Comparison of ENCODE assay signal across 15 cellular contexts in the genomic region with DNA sequence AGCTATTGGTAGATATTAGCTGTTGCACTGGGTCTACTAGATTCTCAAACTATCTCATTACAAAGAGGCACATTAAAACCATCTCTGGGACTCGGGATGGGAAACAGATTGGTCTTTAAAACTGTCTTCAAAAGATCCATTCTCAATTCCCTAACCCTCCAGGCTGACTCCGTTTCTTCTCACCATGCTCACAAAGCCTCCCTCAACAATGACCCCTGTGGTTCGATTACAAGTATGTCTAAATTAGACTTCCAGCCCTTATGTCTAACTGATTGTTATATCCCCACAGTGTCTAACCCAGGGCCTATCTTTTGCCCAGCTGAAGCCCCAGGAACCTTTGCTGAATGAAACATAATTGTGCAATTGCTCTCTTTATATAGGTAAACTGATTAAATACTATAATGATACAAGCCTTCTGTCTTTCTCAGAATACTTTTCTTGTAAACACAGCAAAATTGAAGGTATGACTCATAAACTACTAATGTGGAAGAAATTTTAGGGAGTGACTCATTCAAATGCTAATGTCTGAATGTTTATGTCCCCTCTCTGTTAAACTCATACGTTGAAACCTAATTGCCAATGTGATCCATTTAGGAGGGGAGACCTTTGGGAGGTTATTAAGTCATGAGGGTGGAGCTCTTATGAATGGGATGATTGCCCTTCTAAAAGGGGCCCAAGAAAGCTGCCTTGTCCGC.
DNase-seq lines count a peak whose midpoint lies in the region; ATAC-seq and TF ChIP-seq lines count a peak whose summit lies in the region.
"Had no signal": no experiment of that assay in that cellular context is flagged by ENCODE, and none has a peak within 500 bp of the region (broad histone marks: within the 10 kb centered on the region; RNA-seq: fewer than 3 reads in every experiment).

No MANE protein-coding gene starts in this region.

- TF ChIP-seq CTCF in AG10803 (conservative IDR thresholded peaks at IDR 0.05; ENCODE audit: low read length) (no peak; the same call in 1 of the 2 replicates), astrocyte of the spinal cord (IDR thresholded peaks at IDR 0.05; ENCODE audit: low read depth, low read length) (no peak)

- no peak overlapping the region for H3K4me3 Mint-ChIP-seq in activated naive CD8-positive, alpha-beta T cell treated with anti-CD3 and anti-CD28 coated beads, Interleukin-2, amount 50 U/mL, for 24 hours
- H3K4me3 Mint-ChIP-seq: CD4-positive, alpha-beta T cell had no signal

- DNase-seq in AG10803 (ENCODE audit: low read depth) (peak; percentile 72), MG63 (peak; percentile 12), astrocyte of the spinal cord (ENCODE audit: low read depth, low spot score) (peak; percentile 88), kidney tubule cell (ENCODE audit: low spot score) (peak; percentile 68), iPS-NIHi11 (ENCODE audit: low spot score) (no peak)
- no peak for DNase-seq in stimulated activated CD4-positive, alpha-beta T cell treated with anti-CD3 and anti-CD28 coated beads, Interleukin-4, amount 100 ng/mL, for 4 hours
- no peak for DNase-seq in activated naive CD8-positive, alpha-beta T cell treated with anti-CD3 and anti-CD28 coated beads, Interleukin-2, amount 50 U/mL, for 24 hours
- no peak for DNase-seq in stimulated activated CD4-positive, alpha-beta T cell treated with anti-CD3 and anti-CD28 coated beads, Interleukin-2, amount 100 ng/mL, for 24 hours
- DNase-seq: activated CD8-positive, alpha-beta memory T cell treated with anti-CD3 and anti-CD28 coated beads, Interleukin-2, amount 50 U/mL, for 4 hours; aorta; CD4-positive, alpha-beta T cell; gastrocnemius medialis; NCI-H2171 treated with DMSO at 0.1 percent for 48 hours; T-helper 1 cell had no signal

- H3K4me1 Mint-ChIP-seq in activated naive CD8-positive, alpha-beta T cell treated with anti-CD3 and anti-CD28 coated beads, Interleukin-2, amount 50 U/mL, for 24 hours: no peaks in the 10 kb centered on the region

- peaks cover 4% of the 10 kb centered on the region for H3K9me3 Mint-ChIP-seq in activated naive CD8-positive, alpha-beta T cell treated with anti-CD3 and anti-CD28 coated beads, Interleukin-2, amount 50 U/mL, for 24 hours
- H3K9me3 Mint-ChIP-seq: CD4-positive, alpha-beta T cell had no signal

- no peaks in the 10 kb centered on the region for H3K36me3 Mint-ChIP-seq in activated naive CD8-positive, alpha-beta T cell treated with anti-CD3 and anti-CD28 coated beads, Interleukin-2, amount 50 U/mL, for 24 hours (ENCODE audit: low read depth)

- H3K9me3 ChIP-seq in MG63: no peaks in the 10 kb centered on the region
- H3K9me3 ChIP-seq: gastrocnemius medialis had no signal

- no peaks in the 10 kb centered on the region for H3K27me3 Mint-ChIP-seq in activated naive CD8-positive, alpha-beta T cell treated with anti-CD3 and anti-CD28 coated beads, Interleukin-2, amount 50 U/mL, for 24 hours
- H3K27me3 Mint-ChIP-seq: CD4-positive, alpha-beta T cell had no signal

- no peaks in the 10 kb centered on the region for H3K36me3 ChIP-seq in MG63
- H3K36me3 ChIP-seq: gastrocnemius medialis had no signal

- H3K27ac Mint-ChIP-seq in activated naive CD8-positive, alpha-beta T cell treated with anti-CD3 and anti-CD28 coated beads, Interleukin-2, amount 50 U/mL, for 24 hours: no peak overlapping the region
- H3K27ac Mint-ChIP-seq: CD4-positive, alpha-beta T cell had no signal

- H3K4me3 ChIP-seq in AG10803 (ENCODE audit: low read length) (no peak overlapping the region), MG63 (no peak overlapping the region), astrocyte of the spinal cord (ENCODE audit: low read depth, low read length) (no peak overlapping the region)
- H3K4me3 ChIP-seq: gastrocnemius medialis, lung had no signal

- in situ Hi-C loops in astrocyte of the spinal cord (cut with HindIII; ENCODE audit: low sequenced_read_pairs): no loop called here

- no peak for ATAC-seq in activated naive CD8-positive, alpha-beta T cell treated with anti-CD3 and anti-CD28 coated beads, Interleukin-2, amount 50 U/mL, for 24 hours
- ATAC-seq: gastrocnemius medialis had no signal

- no peaks in the 10 kb centered on the region; the same call in 1 of the 2 replicates for H3K27me3 ChIP-seq in MG63
- H3K27me3 ChIP-seq: gastrocnemius medialis had no signal

Comparison
In these comparisons a context has a peak if more than half of its experiments do, and no peak if none do; other contexts are left out.
1. DNase-seq: peak in AG10803 (single experiment), MG63 (single experiment), astrocyte of the spinal cord (single experiment) and kidney tubule cell (single experiment); none in stimulated activated CD4-positive, alpha-beta T cell treated with anti-CD3 and anti-CD28 coated beads, Interleukin-4, amount 100 ng/mL, for 4 hours (0 of 2), iPS-NIHi11 (single experiment), activated naive CD8-positive, alpha-beta T cell treated with anti-CD3 and anti-CD28 coated beads, Interleukin-2, amount 50 U/mL, for 24 hours (single experiment) and stimulated activated CD4-positive, alpha-beta T cell treated with anti-CD3 and anti-CD28 coated beads, Interleukin-2, amount 100 ng/mL, for 24 hours (0 of 2).